Comparison of ENCODE assay signal across 14 cellular contexts in genomic region chr11:78427615-78428272, GRCh38. TPM values are rescaled to one million over a fixed set of nuclear protein-coding genes. Genes with fewer than 3 reads are reported as not detected.
DNase-seq lines count a peak whose midpoint lies in the region; ATAC-seq, FAIRE-seq and TF ChIP-seq lines count a peak whose summit lies in the region.
"Had no signal": no experiment of that assay in that cellular context is flagged by ENCODE, and none has a peak within 500 bp of the region (broad histone marks: within the 10 kb centered on the region; RNA-seq: fewer than 3 reads in every experiment).

No MANE protein-coding gene starts in this region.

- ATAC-seq in activated CD4-positive, CD25-positive, alpha-beta regulatory T cell treated with anti-CD3 and anti-CD28 coated beads, Interleukin-2, amount 50 U/mL, for 24 hours, result peak; percentile 27 to 38
- ATAC-seq in GM21526 (IDR thresholded peaks at IDR 0.05; ENCODE audit: low FRiP score, unreplicated experiment) (peak; percentile 29), pancreas (no peak)
- ATAC-seq: A549, Right ventricle myocardium inferior had no signal

- H3K27me3 ChIP-seq in vagina (no peaks in the 10 kb centered on the region), pancreas (no peaks in the 10 kb centered on the region)
- H3K27me3 ChIP-seq: right lobe of liver had no signal

- H3K9me3 Mint-ChIP-seq in progenitor cell of endocrine pancreas (ENCODE audit: low read depth), result no peaks in the 10 kb centered on the region
- H3K9me3 Mint-ChIP-seq: brain had no signal

- H3K4me1 ChIP-seq in vagina (peaks cover 8% of the 10 kb centered on the region), pancreas (peaks cover 0 to 5% (median 0%) of the 10 kb centered on the region in 3 donors)
- H3K4me1 ChIP-seq: right lobe of liver had no signal

- peak overlapping the region; percentile 6 for H3K27ac Mint-ChIP-seq in progenitor cell of endocrine pancreas
- H3K27ac Mint-ChIP-seq: brain had no signal

- H3K36me3 ChIP-seq in vagina (no peaks in the 10 kb centered on the region), pancreas (no peaks in the 10 kb centered on the region)
- H3K36me3 ChIP-seq: right lobe of liver had no signal

- H3K4me1 Mint-ChIP-seq in progenitor cell of endocrine pancreas (ENCODE audit: low read depth), result peaks cover 26% of the 10 kb centered on the region

- no peak for TF ChIP-seq POLR2A in vagina (IDR thresholded peaks at IDR 0.05)

- H3K36me3 Mint-ChIP-seq in progenitor cell of endocrine pancreas (ENCODE audit: insufficient read depth), result peaks cover 2% of the 10 kb centered on the region
- H3K36me3 Mint-ChIP-seq: brain had no signal

- no peaks in the 10 kb centered on the region for H3K27me3 Mint-ChIP-seq in progenitor cell of endocrine pancreas
- H3K27me3 Mint-ChIP-seq: brain had no signal

- H3K9me3 ChIP-seq in vagina, result no peaks in the 10 kb centered on the region
- H3K9me3 ChIP-seq in pancreas, result no peaks in the 10 kb centered on the region
- H3K9me3 ChIP-seq: A549, right lobe of liver had no signal

- 88 to 89% methylated on average over 11 of the region's 11 CpGs for WGBS in pancreas, 2 donors

- no peak overlapping the region for H3K4me3 Mint-ChIP-seq in progenitor cell of endocrine pancreas (ENCODE audit: low read depth)
- H3K4me3 Mint-ChIP-seq: brain had no signal

- H3K4me3 ChIP-seq in vagina, result no peak overlapping the region
- H3K4me3 ChIP-seq in pancreas, result no peak overlapping the region
- H3K4me3 ChIP-seq: A549, right lobe of liver had no signal

- DNase-seq in activated CD4-positive, CD25-positive, alpha-beta regulatory T cell treated with anti-CD3 and anti-CD28 coated beads, Interleukin-2, amount 50 U/mL, for 72 hours, result no peak
- DNase-seq in MV-4-11 (lab: John Stamatoyannopoulos, UW) (peak; percentile 41), progenitor cell of endocrine pancreas (ENCODE audit: low spot score, unreplicated experiment) (no peak), hypothalamus (lab: John Stamatoyannopoulos, UW) (no peak), vagina (ENCODE audit: extremely low spot score in 2 of 2) (no peak), pancreas (no peak)
- DNase-seq: left colon, NCI-H2107, right lobe of liver had no signal

- FAIRE-seq in pancreas (lab: Jason Lieb, UNC), result no peak
- FAIRE-seq: A549 had no signal

- H3K27ac ChIP-seq in vagina (no peak overlapping the region), pancreas (no peak overlapping the region)
- H3K27ac ChIP-seq: A549, right lobe of liver had no signal

- TF ChIP-seq CTCF in progenitor cell of endocrine pancreas (IDR thresholded peaks at IDR 0.05; ENCODE audit: unreplicated experiment), result no peak
- TF ChIP-seq CTCF in vagina (IDR thresholded peaks at IDR 0.05), result no peak
- TF ChIP-seq CTCF in pancreas (IDR thresholded peaks at IDR 0.05), result no peak

- intact Hi-C loops in vagina (cut with DNase I) (loop anchor here (10.0 kb wide), 1 partner anchor 283 kb away; no protein-coding TSS in a partner anchor), pancreas (cut with DNase I) (loop anchor here in 1 of 3 donors (10.0 kb wide), 1 partner anchor 203 kb away; no protein-coding TSS in a partner anchor)

RNA-seq across cellular contexts. Expression of gene GAB2, which starts 10.1 kb away (rescaled TPM):
- total RNA-seq in progenitor cell of endocrine pancreas (33.6 and 37.6 TPM in 2 replicates), vagina (24.6 TPM), pancreas (10 to 100 TPM in 3 of 6 donors, 1 to 10 TPM in 3; 6.7 to 17.8 (median 10.4) TPM)
- polyA plus RNA-seq in pancreas, result 1 to 10 TPM; 3.1 to 3.3 TPM

Comparison
In these comparisons a context has a peak if more than half of its experiments do, and no peak if none do; other contexts are left out.
1. ATAC-seq: peak in activated CD4-positive, CD25-positive, alpha-beta regulatory T cell treated with anti-CD3 and anti-CD28 coated beads, Interleukin-2, amount 50 U/mL, for 24 hours (2 of 2) and GM21526 (single experiment); none in pancreas (0 of 4).